Comparison of ENCODE assay signal across 9 cellular contexts in the genomic region with DNA sequence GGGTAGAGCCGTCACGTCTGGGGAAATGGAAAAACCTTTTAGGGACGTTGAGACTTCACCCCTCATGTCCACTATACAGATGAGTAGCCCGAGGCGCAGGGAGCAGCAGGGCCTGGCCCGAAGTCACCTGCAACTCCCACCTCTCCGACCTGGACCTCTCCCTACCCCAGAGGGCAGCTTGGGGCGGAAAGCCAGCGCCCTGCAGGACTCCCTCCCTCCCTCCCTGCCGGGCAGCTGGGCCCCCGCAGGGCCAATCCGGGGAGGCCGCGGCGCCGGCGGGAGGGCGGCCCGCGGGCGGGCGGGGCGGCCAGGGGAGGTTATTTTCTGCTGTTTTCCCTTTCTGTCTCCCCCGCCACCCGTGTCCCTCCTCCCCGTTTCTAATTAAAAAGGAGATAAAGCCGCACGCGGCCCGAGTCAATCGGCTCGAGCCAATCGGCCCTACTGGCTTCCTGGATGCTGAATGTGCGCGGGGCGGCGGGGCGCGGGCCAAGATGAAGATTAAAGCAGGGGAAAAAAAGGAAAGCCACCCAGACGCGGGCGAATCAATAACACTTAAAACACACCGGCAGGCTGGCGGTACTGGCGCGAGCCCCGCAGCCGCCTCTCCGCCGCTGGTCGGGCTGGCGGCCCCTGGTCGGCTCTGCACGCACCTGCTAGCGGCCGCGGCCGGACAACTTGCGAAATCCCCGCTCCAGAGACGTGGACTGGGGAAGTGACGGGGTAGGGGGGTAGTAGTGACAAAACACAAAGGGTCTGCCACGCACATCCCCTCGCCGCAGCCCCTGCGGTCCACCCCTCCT. TPM values are rescaled to one million over a fixed set of nuclear protein-coding genes. Genes with fewer than 3 reads are reported as not detected.
DNase-seq lines count a peak whose midpoint lies in the region; ATAC-seq and TF ChIP-seq lines count a peak whose summit lies in the region.
"Had no signal": no experiment of that assay in that cellular context is flagged by ENCODE, and none has a peak within 500 bp of the region (broad histone marks: within the 10 kb centered on the region; RNA-seq: fewer than 3 reads in every experiment).

No MANE protein-coding gene starts in this region.

- H3K27ac ChIP-seq in SK-N-SH (ENCODE audit: low read depth in 2 of 2, low read length in 1 of 2) (no peak overlapping the region), neuronal stem cell (replicated peaks; ENCODE audit: low read length) (no peak overlapping the region)

- H3K36me3 Mint-ChIP-seq in Calu3 (ENCODE audit: insufficient read depth, unreplicated experiment) (peaks cover 12% of the 10 kb centered on the region), endothelial cell (ENCODE audit: low read depth, unreplicated experiment) (peaks cover 8% of the 10 kb centered on the region)

- H2AFZ ChIP-seq in SK-N-SH (ENCODE audit: low read depth): no peak overlapping the region
- peak overlapping the region; percentile 90 for H2AFZ ChIP-seq in neuronal stem cell (ENCODE audit: low read length)

- H3K4me3 Mint-ChIP-seq in Calu3 (ENCODE audit: low read depth, unreplicated experiment) (peak overlapping the region; percentile 82), endothelial cell (ENCODE audit: unreplicated experiment) (no peak overlapping the region)

- H2BK120ac ChIP-seq in neuronal stem cell (ENCODE audit: low read depth, low read length): no peak overlapping the region

- no peaks in the 10 kb centered on the region for H3K9me3 ChIP-seq in SK-N-SH
- H3K9me3 ChIP-seq in neuronal stem cell (replicated peaks in 1 of 2; ENCODE audit: control insufficient read depth in 2 of 2, insufficient read depth in 1 of 2, low read depth in 1 of 2, low read length in 2 of 2): peaks cover 0 to 4% of the 10 kb centered on the region in 2 donors

- TF ChIP-seq RAD21 in SK-N-SH (IDR thresholded peaks at IDR 0.05; ENCODE audit: low read length): 0 out of 2 replicates have a peak, but pooled peaks have one; percentile 1

- no peak for TF ChIP-seq CTCF in Calu3 (IDR thresholded peaks at IDR 0.05; ENCODE audit: unreplicated experiment)
- TF ChIP-seq CTCF in SK-N-SH (IDR thresholded peaks at IDR 0.05): no peak
- TF ChIP-seq CTCF in endothelial cell (IDR thresholded peaks at IDR 0.05; ENCODE audit: unreplicated experiment): no peak

- DNase-seq in Calu3 (peak; percentile 25), SK-N-SH (peak; percentile 78), endothelial cell (ENCODE audit: low spot score) (peak; percentile 33), neuronal stem cell (ENCODE audit: low spot score) (peak; percentile 6), AML-193 (lab: John Stamatoyannopoulos, UW) (no peak)
- DNase-seq: NCI-H446 treated with DMSO at 0.1 percent for 48 hours had no signal

- no peak for TF ChIP-seq EP300 in SK-N-SH (IDR thresholded peaks at IDR 0.05; ENCODE audit: borderline replicate concordance in 1 of 2, low read depth in 1 of 2, low read length in 1 of 2)

- peak overlapping the region; percentile 41 for H2BK15ac ChIP-seq in neuronal stem cell (ENCODE audit: low read length)

- 2% methylated on average over 36 of the region's 66 CpGs for WGBS in SK-N-SH (ENCODE audit: low lambda C conversion rate)
- WGBS in neuronal stem cell (ENCODE audit: extremely low coverage in 2 of 2, insufficient read length in 2 of 2, insufficient replicate concordance in 1 of 2), 2 donors: no CpG with 5 or more reads among the region's 66 CpGs

- H3K4me1 Mint-ChIP-seq in Calu3 (ENCODE audit: low read depth, unreplicated experiment) (no peaks in the 10 kb centered on the region), endothelial cell (ENCODE audit: unreplicated experiment) (peaks cover 3% of the 10 kb centered on the region)

- H3K9ac ChIP-seq in SK-N-SH (no peak overlapping the region), neuronal stem cell (ENCODE audit: low read depth, low read length, poor library complexity) (peak overlapping the region; percentile 50)

- H3K4ac ChIP-seq in neuronal stem cell (ENCODE audit: low read length): no peak overlapping the region

- H3F3A ChIP-seq in SK-N-SH (replicated peaks; ENCODE audit: insufficient read depth): no peaks in the 10 kb centered on the region

- no peaks in the 10 kb centered on the region for H3K9me3 Mint-ChIP-seq in Calu3 (ENCODE audit: low read depth, unreplicated experiment)
- peaks cover 5% of the 10 kb centered on the region for H3K9me3 Mint-ChIP-seq in endothelial cell (ENCODE audit: unreplicated experiment)

- H3K23ac ChIP-seq in neuronal stem cell (ENCODE audit: low read depth, low read length, poor library complexity): peak overlapping the region; percentile 46

- no peaks in the 10 kb centered on the region for H3K79me2 ChIP-seq in SK-N-SH (ENCODE audit: insufficient read depth)

- H3K14ac ChIP-seq in neuronal stem cell (ENCODE audit: low read length): no peak overlapping the region

- H4K8ac ChIP-seq in neuronal stem cell (ENCODE audit: low read depth, low read length): no peak overlapping the region

- H3K4me2 ChIP-seq in SK-N-SH (peak overlapping the region; percentile 19; the same call in 1 of the 2 replicates), neuronal stem cell (ENCODE audit: insufficient read depth, low read length, poor library complexity, severe bottlenecking) (peak overlapping the region; percentile 94)

- intact Hi-C loops in Calu3 (cut with micrococcal nuclease; ENCODE audit: unreplicated experiment): no loop called here

- H3K9me2 ChIP-seq in SK-N-SH: no peaks in the 10 kb centered on the region

- H3K27ac Mint-ChIP-seq in Calu3 (ENCODE audit: unreplicated experiment) (no peak overlapping the region), endothelial cell (ENCODE audit: unreplicated experiment) (no peak overlapping the region)

- POLR2A ChIA-PET in SK-N-SH (lab: Yijun Ruan, JAX): no interaction called here

- H3K4me1 ChIP-seq in SK-N-SH (ENCODE audit: control insufficient read depth in 1 of 2, insufficient read depth in 2 of 2, low read depth in 1 of 2, low read length in 1 of 2) (peaks cover 0 to 16% of the 10 kb centered on the region in 2 experiments; a peak in 1 of 4 replicates), neuronal stem cell (ENCODE audit: control insufficient read depth in 2 of 2, insufficient read depth in 1 of 2, low read depth in 1 of 2, low read length in 2 of 2) (peaks cover 8 to 22% of the 10 kb centered on the region in 2 donors)

- no peak overlapping the region for H2BK5ac ChIP-seq in neuronal stem cell (ENCODE audit: low read length)

- H3K27me3 ChIP-seq in SK-N-SH (ENCODE audit: insufficient read depth) (peaks cover 34% of the 10 kb centered on the region), neuronal stem cell (ENCODE audit: control insufficient read depth in 3 of 3, insufficient read depth in 3 of 3, low read depth in 1 of 3, low read length in 3 of 3) (peaks cover 20 to 83% (median 58%) of the 10 kb centered on the region in 3 experiments)

- ATAC-seq in HG03457 (IDR thresholded peaks at IDR 0.05; ENCODE audit: unreplicated experiment) (no peak), GM19463 (IDR thresholded peaks at IDR 0.05; ENCODE audit: unreplicated experiment) (no peak), HG02759 (IDR thresholded peaks at IDR 0.05; ENCODE audit: unreplicated experiment) (no peak)

- H3K4me3 ChIP-seq in SK-N-SH (ENCODE audit: low read depth in 2 of 2, low read length in 1 of 2) (peak overlapping the region in 1 of 2 experiments; percentile 32; a peak in 1 of 4 replicates), neuronal stem cell (ENCODE audit: low read length in 2 of 2) (peak overlapping the region; percentile 55 to 77)

- no peak overlapping the region for H4K91ac ChIP-seq in neuronal stem cell (ENCODE audit: low read depth, low read length, poor library complexity)

- H2BK12ac ChIP-seq in neuronal stem cell (ENCODE audit: low read length): no peak overlapping the region

- H4K20me1 ChIP-seq in SK-N-SH (ENCODE audit: insufficient read depth): no peaks in the 10 kb centered on the region

- H2AK5ac ChIP-seq in neuronal stem cell (ENCODE audit: low read depth, low read length): peak overlapping the region; percentile 50

- CTCF ChIA-PET in Calu3 (lab: Charles Lee): no interaction called here
- CTCF ChIA-PET in SK-N-SH (lab: Yijun Ruan, JAX): interaction anchor here (1.1 to 18.8 kb wide), 6 partner anchors 7 to 223 kb away, joined by 3 to 979 read pairs (median 4); no protein-coding TSS in a partner anchor

- H3K36me3 ChIP-seq in SK-N-SH (replicated peaks in 1 of 2; ENCODE audit: control insufficient read depth in 1 of 2, insufficient read depth in 2 of 2, low read length in 1 of 2) (no peaks in the 10 kb centered on the region), neuronal stem cell (replicated peaks in 1 of 2; ENCODE audit: control insufficient read depth in 2 of 2, insufficient read depth in 2 of 2, low read length in 2 of 2) (no peaks in the 10 kb centered on the region)

- H3K18ac ChIP-seq in neuronal stem cell (ENCODE audit: low read length): peak overlapping the region; percentile 81

- BruUV-seq in Calu3 (replicated peaks; lab: Mats Ljungman, UMichigan): no TSS peak

- H3K27me3 Mint-ChIP-seq in Calu3 (ENCODE audit: unreplicated experiment) (peaks cover 25% of the 10 kb centered on the region), endothelial cell (ENCODE audit: unreplicated experiment) (peaks cover 29% of the 10 kb centered on the region)

- H3K79me1 ChIP-seq in neuronal stem cell (ENCODE audit: low read depth, low read length): no peaks in the 10 kb centered on the region

TF ChIP-seq in SK-N-SH, 30 proteins besides CTCF, POLR2A, EP300 and RAD21 (continues in another document):
- TF ChIP-seq RXRA (IDR thresholded peaks at IDR 0.05; ENCODE audit: borderline replicate concordance, low read depth) (no peak), SMC3 (IDR thresholded peaks at IDR 0.05; ENCODE audit: low read depth, low read length) (no peak)
- TF ChIP-seq, protein P1, sequence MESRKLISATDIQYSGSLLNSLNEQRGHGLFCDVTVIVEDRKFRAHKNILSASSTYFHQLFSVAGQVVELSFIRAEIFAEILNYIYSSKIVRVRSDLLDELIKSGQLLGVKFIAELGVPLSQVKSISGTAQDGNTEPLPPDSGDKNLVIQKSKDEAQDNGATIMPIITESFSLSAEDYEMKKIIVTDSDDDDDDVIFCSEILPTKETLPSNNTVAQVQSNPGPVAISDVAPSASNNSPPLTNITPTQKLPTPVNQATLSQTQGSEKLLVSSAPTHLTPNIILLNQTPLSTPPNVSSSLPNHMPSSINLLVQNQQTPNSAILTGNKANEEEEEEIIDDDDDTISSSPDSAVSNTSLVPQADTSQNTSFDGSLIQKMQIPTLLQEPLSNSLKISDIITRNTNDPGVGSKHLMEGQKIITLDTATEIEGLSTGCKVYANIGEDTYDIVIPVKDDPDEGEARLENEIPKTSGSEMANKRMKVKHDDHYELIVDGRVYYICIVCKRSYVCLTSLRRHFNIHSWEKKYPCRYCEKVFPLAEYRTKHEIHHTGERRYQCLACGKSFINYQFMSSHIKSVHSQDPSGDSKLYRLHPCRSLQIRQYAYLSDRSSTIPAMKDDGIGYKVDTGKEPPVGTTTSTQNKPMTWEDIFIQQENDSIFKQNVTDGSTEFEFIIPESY (IDR thresholded peaks at IDR 0.05; ENCODE audit: borderline replicate concordance, low read depth): no peak

RNA-seq across cellular contexts. Expression of a gene that starts 1.8 kb away (rescaled TPM):
- total RNA-seq in Calu3 (2022): 2.7 and 3.5 TPM in 2 replicates
- not detected in 2 replicates for polyA plus RNA-seq in SK-N-SH (2012; rRNA removed)
- not detected in 2 replicates for polyA plus RNA-seq in SK-N-SH (2012; cell fraction: cytosol; rRNA removed)
- polyA plus RNA-seq in SK-N-SH (2012; cell fraction: nucleus; rRNA removed): not detected in 2 replicates
- total RNA-seq in endothelial cell (ENCODE audit: unreplicated experiment): not detected
- 0.07 TPM for polyA plus RNA-seq in neuronal stem cell (2013, experiment 1 of 2)
- polyA plus RNA-seq in neuronal stem cell (2013, experiment 2 of 2): 0.06 TPM

Comparison
In these comparisons a context has a peak if more than half of its experiments do, and no peak if none do; other contexts are left out.
1. DNase-seq: peak in Calu3 (single experiment), SK-N-SH (single experiment), endothelial cell (single experiment) and neuronal stem cell (single experiment); none in AML-193 (0 of 2).